Comparison of ENCODE assay signal across 35 cellular contexts in genomic region chr3:40148827-40149226, GRCh38.
DNase-seq lines count a peak whose midpoint lies in the region; ATAC-seq, FAIRE-seq and TF ChIP-seq lines count a peak whose summit lies in the region.
"Had no signal": no experiment of that assay in that cellular context is flagged by ENCODE, and none has a peak within 500 bp of the region (broad histone marks: within the 10 kb centered on the region; RNA-seq: fewer than 3 reads in every experiment).

No MANE protein-coding gene starts in this region.

- H3K27me3 ChIP-seq in body of pancreas (no peaks in the 10 kb centered on the region), esophagus muscularis mucosa (no peaks in the 10 kb centered on the region), pancreas (no peaks in the 10 kb centered on the region)
- H3K27me3 ChIP-seq: BE2C; BLaER1; BLaER1 treated with 17β-estradiol and CSF1 and Interleukin-3, amounts not matched to agents 10 nM and 100 nM had no signal

- H3K4me3 ChIP-seq in body of pancreas: no peak overlapping the region
- H3K4me3 ChIP-seq in esophagus muscularis mucosa: no peak overlapping the region
- no peak overlapping the region for H3K4me3 ChIP-seq in pancreas
- H3K4me3 ChIP-seq: A549; BLaER1; BLaER1 treated with 17β-estradiol and CSF1 and Interleukin-3, amounts not matched to agents 10 nM and 100 nM had no signal

- TF ChIP-seq EP300 in esophagus muscularis mucosa (IDR thresholded peaks at IDR 0.05): no peak

- H3K4me1 ChIP-seq in body of pancreas: peaks cover 7% of the 10 kb centered on the region
- H3K4me1 ChIP-seq in esophagus muscularis mucosa: no peaks in the 10 kb centered on the region
- H3K4me1 ChIP-seq in pancreas: no peaks in the 10 kb centered on the region
- H3K4me1 ChIP-seq: A549; BE2C; BLaER1; BLaER1 treated with 17β-estradiol and CSF1 and Interleukin-3, amounts not matched to agents 10 nM and 100 nM; Caco-2 had no signal

- no peaks in the 10 kb centered on the region for H3K36me3 Mint-ChIP-seq in HFFc6 (ENCODE audit: low read depth)
- H3K36me3 Mint-ChIP-seq: CD14-positive monocyte; CD4-positive, alpha-beta memory T cell; CD4-positive, CD25-positive, alpha-beta regulatory T cell; CD8-positive, alpha-beta T cell had no signal

- no peak for TF ChIP-seq CTCF in body of pancreas (IDR thresholded peaks at IDR 0.05)
- no peak for TF ChIP-seq CTCF in esophagus muscularis mucosa (IDR thresholded peaks at IDR 0.05)
- no peak for TF ChIP-seq CTCF in pancreas (IDR thresholded peaks at IDR 0.05)
- TF ChIP-seq CTCF in HFFc6 (IDR thresholded peaks at IDR 0.05): no peak

- TF ChIP-seq POLR2A in body of pancreas (IDR thresholded peaks at IDR 0.05) (no peak), esophagus muscularis mucosa (IDR thresholded peaks at IDR 0.05; ENCODE audit: low read depth) (no peak)

- H3K36me3 ChIP-seq in body of pancreas (replicated peaks in 1 of 2; ENCODE audit: insufficient read depth in 1 of 2, low read depth in 2 of 2): no peaks in the 10 kb centered on the region
- peaks cover 0 to 5% (median 0%) of the 10 kb centered on the region in 4 donors for H3K36me3 ChIP-seq in esophagus muscularis mucosa
- H3K36me3 ChIP-seq in pancreas: no peaks in the 10 kb centered on the region
- H3K36me3 ChIP-seq: BE2C; BLaER1; BLaER1 treated with 17β-estradiol and CSF1 and Interleukin-3, amounts not matched to agents 10 nM and 100 nM had no signal

- H3K9me3 Mint-ChIP-seq in HFFc6: no peaks in the 10 kb centered on the region
- H3K9me3 Mint-ChIP-seq: CD8-positive, alpha-beta T cell had no signal

- peaks cover 4% of the 10 kb centered on the region for H3K27me3 Mint-ChIP-seq in HFFc6 (ENCODE audit: insufficient read depth)

- H3K9me3 ChIP-seq in body of pancreas (no peaks in the 10 kb centered on the region), esophagus muscularis mucosa (no peaks in the 10 kb centered on the region), pancreas (no peaks in the 10 kb centered on the region)
- H3K9me3 ChIP-seq: A549; BE2C; BLaER1; BLaER1 treated with 17β-estradiol and CSF1 and Interleukin-3, amounts not matched to agents 10 nM and 100 nM; Caco-2 had no signal

- H3K27ac ChIP-seq in body of pancreas: no peak overlapping the region
- H3K27ac ChIP-seq in esophagus muscularis mucosa (replicated peaks in 1 of 4): no peak overlapping the region
- H3K27ac ChIP-seq in pancreas: no peak overlapping the region
- H3K27ac ChIP-seq: 22Rv1; A549; BLaER1; BLaER1 treated with 17β-estradiol and CSF1 and Interleukin-3, amounts not matched to agents 10 nM and 100 nM; C4-2B had no signal

- H3K4me1 Mint-ChIP-seq in HFFc6 (ENCODE audit: low read depth): peaks cover 6% of the 10 kb centered on the region
- H3K4me1 Mint-ChIP-seq: B cell; CD14-positive monocyte; CD4-positive, alpha-beta memory T cell; CD4-positive, CD25-positive, alpha-beta regulatory T cell; CD8-positive, alpha-beta memory T cell had no signal

- intact Hi-C loops in body of pancreas (cut with DNase I) (no loop called here), esophagus muscularis mucosa (cut with DNase I) (no loop called here), pancreas (cut with DNase I) (no loop called here)

- FAIRE-seq in pancreas (lab: Jason Lieb, UNC): no peak
- FAIRE-seq: A204.1, A549, D721Med had no signal

- 20 to 34% methylated on average over 2 of the region's 2 CpGs for WGBS in body of pancreas, 2 donors
- WGBS in esophagus muscularis mucosa: 91% methylated on average over 2 of the region's 2 CpGs
- 34 to 40% methylated on average over 2 of the region's 2 CpGs for WGBS in pancreas, 2 donors

- DNase-seq in body of pancreas (peak in 1 of 4 donors; percentile 20), esophagus muscularis mucosa (ENCODE audit: extremely low spot score) (peak; percentile 5), pancreas (no peak), HFFc6 (no peak), NOMO-1 treated with DMSO at 0.1 percent for 48 hours (lab: John Stamatoyannopoulos, UW; ENCODE audit: unreplicated experiment) (no peak), NCI-H1417 (lab: John Stamatoyannopoulos, UW) (no peak)
- DNase-seq: 8988T; ACHN; AML-193; BE2C; C1 segment of cervical spinal cord; Caco-2; Calu3; CD4-positive, alpha-beta memory T cell; CD4-positive, alpha-beta T cell; CD4-positive, CD25-positive, alpha-beta regulatory T cell; CD8-positive, alpha-beta memory T cell; CD8-positive, alpha-beta T cell; COR-L47; DMS 273 treated with DMSO at 0.1 percent for 48 hours; DMS153; DMS53; DMS79; DMS79 treated with DMSO at 0.1 percent for 48 hours; DND-41; EL had no signal

- ATAC-seq in body of pancreas (peak; percentile 27), pancreas (peak; percentile 51 to 77 (median 58))
- ATAC-seq: A549; CD8-positive, alpha-beta T cell had no signal

- no peak overlapping the region for H3K4me3 Mint-ChIP-seq in HFFc6
- H3K4me3 Mint-ChIP-seq: B cell; CD14-positive monocyte; CD4-positive, alpha-beta memory T cell; CD4-positive, alpha-beta T cell; CD4-positive, CD25-positive, alpha-beta regulatory T cell; CD8-positive, alpha-beta memory T cell; CD8-positive, alpha-beta T cell had no signal

- H3K27ac Mint-ChIP-seq in HFFc6: no peak overlapping the region
- H3K27ac Mint-ChIP-seq: B cell; CD14-positive monocyte; CD4-positive, alpha-beta T cell; CD4-positive, CD25-positive, alpha-beta regulatory T cell; CD8-positive, alpha-beta memory T cell; CD8-positive, alpha-beta T cell had no signal
